In genomic region chr7:55100962-55101327, GRCh38 we compare ENCODE assay signal across 20 cellular contexts.
DNase-seq lines count a peak whose midpoint lies in the region; ATAC-seq, FAIRE-seq and TF ChIP-seq lines count a peak whose summit lies in the region.
"Had no signal": no experiment of that assay in that cellular context is flagged by ENCODE, and none has a peak within 500 bp of the region (broad histone marks: within the 10 kb centered on the region; RNA-seq: fewer than 3 reads in every experiment).

No MANE protein-coding gene starts in this region.

- no peak overlapping the region for H3K4me3 ChIP-seq in BLaER1 treated with 17β-estradiol and CSF1 and Interleukin-3, amounts not matched to agents 10 nM and 100 nM
- H3K4me3 ChIP-seq in coronary artery (no peak overlapping the region), keratinocyte (ENCODE audit: control insufficient read depth in 2 of 3, extremely low read depth in 1 of 3, insufficient read depth in 2 of 3, low read depth in 1 of 3, low read length in 3 of 3) (no peak overlapping the region), spleen (no peak overlapping the region)
- H3K4me3 ChIP-seq: right lobe of liver had no signal

- H3K9me1 ChIP-seq in keratinocyte (ENCODE audit: control insufficient read depth, extremely low read depth, insufficient read depth, low read length), result peaks cover 7% of the 10 kb centered on the region

- ATAC-seq in HG03159 (IDR thresholded peaks at IDR 0.05; ENCODE audit: unreplicated experiment) (no peak), GM18868 (IDR thresholded peaks at IDR 0.05; ENCODE audit: unreplicated experiment) (no peak), GM19455 (IDR thresholded peaks at IDR 0.05; ENCODE audit: unreplicated experiment) (no peak)
- ATAC-seq: CD8-positive, alpha-beta T cell had no signal

- no peak for TF ChIP-seq POLR2A in spleen (IDR thresholded peaks at IDR 0.05)

- H4K20me1 ChIP-seq in BLaER1 treated with 17β-estradiol and CSF1 and Interleukin-3, amounts not matched to agents 10 nM and 100 nM, result peaks cover 0 to 25% (median 0%) of the 10 kb centered on the region in 11 experiments; a peak in 3 of 22 replicates
- peaks cover 27% of the 10 kb centered on the region for H4K20me1 ChIP-seq in keratinocyte (ENCODE audit: control insufficient read depth, extremely low read depth, insufficient read depth, low read length)

- dilution Hi-C loops in keratinocyte (cut with MboI; ENCODE audit: extremely low pct_ligation_motif_present, low sequenced_read_pairs), result no loop called here

- H3K4me1 ChIP-seq in BLaER1 treated with 17β-estradiol and CSF1 and Interleukin-3, amounts not matched to agents 10 nM and 100 nM, result peaks cover 0 to 38% (median 32%) of the 10 kb centered on the region in 10 experiments; a peak in 16 of 20 replicates
- peaks cover 93% of the 10 kb centered on the region for H3K4me1 ChIP-seq in keratinocyte (ENCODE audit: control insufficient read depth, extremely low read depth, insufficient read depth, low read length)
- peaks cover 0 to 20% (median 11%) of the 10 kb centered on the region in 6 donors for H3K4me1 ChIP-seq in spleen

- WGBS in spleen, 5 donors, result 55 to 71% (median 67%) methylated on average over 9 of the region's 9 CpGs

- TF ChIP-seq CTCF in coronary artery (IDR thresholded peaks at IDR 0.05) (no peak), keratinocyte (optimal IDR thresholded peaks at IDR 0.05 in 1 of 3, IDR thresholded peaks at IDR 0.05 in 1 of 3, conservative IDR thresholded peaks at IDR 0.05 in 1 of 3; ENCODE audit: extremely low read depth in 1 of 3, insufficient read depth in 2 of 3, low read length in 3 of 3) (no peak), spleen (IDR thresholded peaks at IDR 0.05 in 8 of 11, conservative IDR thresholded peaks at IDR 0.05 in 3 of 11) (no peak)

- peaks cover 0 to 100% (median 6%) of the 10 kb centered on the region in 11 experiments; a peak in 12 of 22 replicates for H3K27me3 ChIP-seq in BLaER1 treated with 17β-estradiol and CSF1 and Interleukin-3, amounts not matched to agents 10 nM and 100 nM
- H3K27me3 ChIP-seq in keratinocyte (ENCODE audit: control insufficient read depth, extremely low read depth, insufficient read depth, low read length) (no peaks in the 10 kb centered on the region), spleen (replicated peaks in 1 of 7) (peaks cover 0 to 12% (median 0%) of the 10 kb centered on the region in 7 donors)
- H3K27me3 ChIP-seq: right lobe of liver had no signal

- no peak overlapping the region for H2AFZ ChIP-seq in keratinocyte (ENCODE audit: control insufficient read depth, low read length)

- H3K9me3 ChIP-seq in BLaER1 treated with 17β-estradiol and CSF1 and Interleukin-3, amounts not matched to agents 10 nM and 100 nM (replicated peaks in 1 of 11), result no peaks in the 10 kb centered on the region
- no peaks in the 10 kb centered on the region for H3K9me3 ChIP-seq in keratinocyte (ENCODE audit: control insufficient read depth, low read depth, low read length)
- H3K9me3 ChIP-seq in spleen, result no peaks in the 10 kb centered on the region
- H3K9me3 ChIP-seq: right lobe of liver had no signal

- no peak overlapping the region for H3K9ac ChIP-seq in BLaER1 treated with 17β-estradiol and CSF1 and Interleukin-3, amounts not matched to agents 10 nM and 100 nM
- H3K9ac ChIP-seq in keratinocyte (ENCODE audit: control insufficient read depth, extremely low read depth, insufficient read depth, low read length), result peak overlapping the region; percentile 64

- H3K4me2 ChIP-seq in BLaER1 treated with 17β-estradiol and CSF1 and Interleukin-3, amounts not matched to agents 10 nM and 100 nM, result peak overlapping the region in 7 of 11 experiments; percentile 36 to 75 (median 64); a peak in 14 of 22 replicates
- peak overlapping the region; percentile 67 for H3K4me2 ChIP-seq in keratinocyte (ENCODE audit: control insufficient read depth, extremely low read depth, insufficient read depth, low read depth, low read length)

- no peak overlapping the region for H3K27ac ChIP-seq in BLaER1 treated with 17β-estradiol and CSF1 and Interleukin-3, amounts not matched to agents 10 nM and 100 nM
- H3K27ac ChIP-seq in coronary artery (peak overlapping the region; percentile 50 to 54), keratinocyte (ENCODE audit: control insufficient read depth, insufficient read depth, low read length) (peak overlapping the region; percentile 65), spleen (peak overlapping the region in 6 of 8 donors; percentile 23 to 50 (median 32))
- H3K27ac ChIP-seq: right lobe of liver had no signal

- H3K79me2 ChIP-seq in keratinocyte (ENCODE audit: control insufficient read depth, insufficient read depth, low read length), result peaks cover 95% of the 10 kb centered on the region

- H3K36me3 ChIP-seq in BLaER1 treated with 17β-estradiol and CSF1 and Interleukin-3, amounts not matched to agents 10 nM and 100 nM, result no peaks in the 10 kb centered on the region
- peaks cover 3 to 28% of the 10 kb centered on the region in 2 experiments for H3K36me3 ChIP-seq in keratinocyte (ENCODE audit: control insufficient read depth in 2 of 2, extremely low read depth in 1 of 2, insufficient read depth in 2 of 2, low read length in 2 of 2)
- H3K36me3 ChIP-seq in spleen, result no peaks in the 10 kb centered on the region
- H3K36me3 ChIP-seq: right lobe of liver had no signal

- intact Hi-C loops in spleen (cut with DNase I; ENCODE audit: low total_unique reads), result loop anchor here (10.0 kb wide), 1 partner anchor 76 kb away; no protein-coding TSS in a partner anchor

- FAIRE-seq in keratinocyte (lab: Jason Lieb, UNC), result no peak
- FAIRE-seq: A204.1 had no signal

- DNase-seq in coronary artery (ENCODE audit: low spot score), result no peak
- DNase-seq in keratinocyte (ENCODE audit: low read depth, low spot score), result no peak
- DNase-seq in spleen, result no peak
- DNase-seq in NCI-H1436 (lab: John Stamatoyannopoulos, UW), result no peak
- DNase-seq: activated CD4-positive, alpha-beta T cell treated with anti-CD3 and anti-CD28 coated beads for 4 hours; activated naive CD4-positive, alpha-beta T cell treated with anti-CD3 and anti-CD28 coated beads, Interleukin-2, amount 10 ng/mL, durations not matched to agents 7 days and 5 days; CD8-positive, alpha-beta T cell; central memory CD4-positive, alpha-beta T cell; EL; H7; naive B cell; NCI-H1048; right lobe of liver; RPMI8226; T-helper 2 cell had no signal

Comparison
In these comparisons a context has a peak if more than half of its experiments do, and no peak if none do; other contexts are left out.
1. H3K27ac ChIP-seq: peak in coronary artery (2 of 2), keratinocyte (single experiment) and spleen (6 of 8); none in BLaER1 treated with 17β-estradiol and CSF1 and Interleukin-3, amounts not matched to agents 10 nM and 100 nM (0 of 11).